ENCODE assay signal across 22 cellular contexts in the genomic region with DNA sequence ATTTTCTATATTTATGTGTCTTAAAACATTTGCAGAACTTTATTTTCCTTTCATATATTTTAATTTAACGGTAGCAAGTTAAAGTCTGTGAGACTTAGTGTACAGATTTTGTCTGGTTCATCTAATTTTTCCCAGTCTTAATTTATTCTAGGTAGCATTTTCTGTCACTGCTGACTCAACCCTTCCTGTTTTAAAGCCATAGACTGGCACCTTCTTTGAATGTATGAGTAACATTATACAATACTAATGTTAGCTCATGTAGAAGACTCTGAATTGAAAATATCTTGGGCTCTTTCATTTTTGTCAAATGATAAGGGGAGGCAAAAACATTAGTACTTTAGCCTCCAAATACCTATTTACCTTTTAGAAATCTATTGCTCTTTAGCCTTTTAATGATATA. TPM values are rescaled to one million over a fixed set of nuclear protein-coding genes. Genes with fewer than 3 reads are reported as not detected.
DNase-seq lines count a peak whose midpoint lies in the region; ATAC-seq and TF ChIP-seq lines count a peak whose summit lies in the region.
"Had no signal": no experiment of that assay in that cellular context is flagged by ENCODE, and none has a peak within 500 bp of the region (broad histone marks: within the 10 kb centered on the region; RNA-seq: fewer than 3 reads in every experiment).

No MANE protein-coding gene starts in this region.

- H3K9ac ChIP-seq in GM23248 (no peak overlapping the region), mesendoderm (ENCODE audit: low read length) (no peak overlapping the region)
- H3K9ac ChIP-seq: BLaER1 had no signal

- H3K27me3 ChIP-seq in GM23248 (replicated peaks; ENCODE audit: insufficient read depth) = no peaks in the 10 kb centered on the region
- no peaks in the 10 kb centered on the region for H3K27me3 ChIP-seq in mesendoderm (ENCODE audit: insufficient read depth, low read length, poor library complexity)
- H3K27me3 ChIP-seq: BLaER1 had no signal

- no peaks in the 10 kb centered on the region for H3K79me1 ChIP-seq in mesendoderm (ENCODE audit: low read length)

- CTCF ChIA-PET in activated CD8-positive, alpha-beta T cell treated with anti-CD3 and anti-CD28 coated beads for 36 hours (lab: Charles Lee) = interaction anchor here (1.4 kb wide), 1 partner anchor 27 kb away, joined by 3 read pairs; no protein-coding TSS in a partner anchor
- CTCF ChIA-PET in activated CD8-positive, alpha-beta T cell treated with anti-CD3 and anti-CD28 coated beads, Interleukin-2, amount 10 ng/mL, durations not matched to agents 7 days and 5 days (lab: Charles Lee) = no interaction called here

- POLR2A ChIA-PET in activated CD8-positive, alpha-beta T cell treated with anti-CD3 and anti-CD28 coated beads for 36 hours (lab: Charles Lee) = no interaction called here
- POLR2A ChIA-PET in activated CD8-positive, alpha-beta T cell treated with anti-CD3 and anti-CD28 coated beads, Interleukin-2, amount 10 ng/mL, durations not matched to agents 7 days and 5 days (lab: Charles Lee) = no interaction called here

- H3K9me3 Mint-ChIP-seq in activated CD8-positive, alpha-beta T cell treated with anti-CD3 and anti-CD28 coated beads for 36 hours = no peaks in the 10 kb centered on the region
- no peaks in the 10 kb centered on the region for H3K9me3 Mint-ChIP-seq in activated CD8-positive, alpha-beta T cell treated with anti-CD3 and anti-CD28 coated beads, Interleukin-2, amount 10 ng/mL, durations not matched to agents 7 days and 5 days (ENCODE audit: insufficient read depth)
- no peaks in the 10 kb centered on the region for H3K9me3 Mint-ChIP-seq in central memory CD8-positive, alpha-beta T cell
- H3K9me3 Mint-ChIP-seq: CD4-positive, CD25-positive, alpha-beta regulatory T cell; HFFc6 had no signal

- H2BK15ac ChIP-seq in mesendoderm (replicated peaks; ENCODE audit: low read depth) = no peak overlapping the region

- H2BK5ac ChIP-seq in mesendoderm (ENCODE audit: low read length) = no peak overlapping the region

- H3F3A ChIP-seq in GM23248 (ENCODE audit: insufficient read depth) = no peaks in the 10 kb centered on the region

- H3K4me3 ChIP-seq in GM23248 = no peak overlapping the region
- H3K4me3 ChIP-seq in mesendoderm (ENCODE audit: low read length) = no peak overlapping the region
- H3K4me3 ChIP-seq: BLaER1, HAP-1 had no signal

- H3K23ac ChIP-seq in mesendoderm (ENCODE audit: low read length) = no peak overlapping the region

- no peak overlapping the region for H3K27ac Mint-ChIP-seq in activated CD8-positive, alpha-beta T cell treated with anti-CD3 and anti-CD28 coated beads for 36 hours
- H3K27ac Mint-ChIP-seq in activated CD8-positive, alpha-beta T cell treated with anti-CD3 and anti-CD28 coated beads, Interleukin-2, amount 10 ng/mL, durations not matched to agents 7 days and 5 days = no peak overlapping the region
- H3K27ac Mint-ChIP-seq in central memory CD8-positive, alpha-beta T cell (ENCODE audit: low read depth) = no peak overlapping the region
- H3K27ac Mint-ChIP-seq: HFFc6 had no signal

- H2BK120ac ChIP-seq in mesendoderm (ENCODE audit: low read depth, low read length) = no peak overlapping the region

- no peak overlapping the region for H4K8ac ChIP-seq in mesendoderm (ENCODE audit: low read depth, low read length)

- H3K56ac ChIP-seq in mesendoderm (ENCODE audit: low read length) = no peak overlapping the region

- no peak for DNase-seq in activated CD8-positive, alpha-beta T cell treated with anti-CD3 and anti-CD28 coated beads for 36 hours
- DNase-seq in activated CD8-positive, alpha-beta T cell treated with anti-CD3 and anti-CD28 coated beads, Interleukin-2, amount 10 ng/mL, durations not matched to agents 7 days and 5 days = no peak
- DNase-seq in GM23248 (peak; percentile 12), kidney tubule cell (ENCODE audit: low spot score) (peak; percentile 4), mesendoderm (no peak), posterior vena cava (ENCODE audit: low spot score) (no peak), DMS53 treated with DMSO at 0.1 percent for 48 hours (lab: John Stamatoyannopoulos, UW; ENCODE audit: unreplicated experiment) (no peak)
- DNase-seq in central memory CD8-positive, alpha-beta T cell (ENCODE audit: low spot score in 2 of 2) = no peak
- DNase-seq: DMS153, GOT3, HFFc6, KBM-7, MV-4-11, NCI-H1105, NCI-H2029, NCI-H446, NCI-H524 treated with DMSO at 0.1 percent for 48 hours, NCI-H774, SIG-M5 had no signal

- ATAC-seq in activated CD8-positive, alpha-beta T cell treated with anti-CD3 and anti-CD28 coated beads for 36 hours = peak; percentile 70
- no peak for ATAC-seq in activated CD8-positive, alpha-beta T cell treated with anti-CD3 and anti-CD28 coated beads, Interleukin-2, amount 10 ng/mL, durations not matched to agents 7 days and 5 days
- peak; percentile 28 for ATAC-seq in central memory CD8-positive, alpha-beta T cell (replicated peaks; ENCODE audit: extremely low read depth, poor library complexity, severe bottlenecking)

- H3K4me1 Mint-ChIP-seq in activated CD8-positive, alpha-beta T cell treated with anti-CD3 and anti-CD28 coated beads for 36 hours (ENCODE audit: low read depth) = peaks cover 8% of the 10 kb centered on the region
- no peaks in the 10 kb centered on the region for H3K4me1 Mint-ChIP-seq in activated CD8-positive, alpha-beta T cell treated with anti-CD3 and anti-CD28 coated beads, Interleukin-2, amount 10 ng/mL, durations not matched to agents 7 days and 5 days (ENCODE audit: low read depth)
- no peaks in the 10 kb centered on the region for H3K4me1 Mint-ChIP-seq in central memory CD8-positive, alpha-beta T cell

- intact Hi-C loops in activated CD8-positive, alpha-beta T cell treated with anti-CD3 and anti-CD28 coated beads for 36 hours (cut with micrococcal nuclease) = no loop called here
- intact Hi-C loops in posterior vena cava (cut with DNase I) = no loop called here

- H2AK5ac ChIP-seq in mesendoderm (ENCODE audit: low read length) = no peak overlapping the region

- H3K79me2 ChIP-seq in GM23248 (ENCODE audit: insufficient read depth) = no peaks in the 10 kb centered on the region
- H3K79me2 ChIP-seq in mesendoderm (ENCODE audit: control insufficient read depth, insufficient read depth, low read length) = no peaks in the 10 kb centered on the region

- H3K4me2 ChIP-seq in GM23248 (ENCODE audit: unreplicated experiment) (no peak overlapping the region), mesendoderm (ENCODE audit: low read length) (no peak overlapping the region)
- H3K4me2 ChIP-seq: BLaER1 had no signal

- no peak overlapping the region for H2AFZ ChIP-seq in GM23248

- H4K5ac ChIP-seq in mesendoderm (ENCODE audit: low read length) = no peak overlapping the region

- no peaks in the 10 kb centered on the region for H4K20me1 ChIP-seq in GM23248 (ENCODE audit: insufficient read depth)
- H4K20me1 ChIP-seq: BLaER1 had no signal

- no peak overlapping the region for H3K4me3 Mint-ChIP-seq in activated CD8-positive, alpha-beta T cell treated with anti-CD3 and anti-CD28 coated beads for 36 hours
- H3K4me3 Mint-ChIP-seq in activated CD8-positive, alpha-beta T cell treated with anti-CD3 and anti-CD28 coated beads, Interleukin-2, amount 10 ng/mL, durations not matched to agents 7 days and 5 days = no peak overlapping the region
- H3K4me3 Mint-ChIP-seq in central memory CD8-positive, alpha-beta T cell = no peak overlapping the region
- H3K4me3 Mint-ChIP-seq: CD4-positive, CD25-positive, alpha-beta regulatory T cell; HFFc6 had no signal

- peaks cover 14% of the 10 kb centered on the region for H3K36me3 ChIP-seq in GM23248 (ENCODE audit: low read depth)
- H3K36me3 ChIP-seq in mesendoderm (ENCODE audit: control insufficient read depth, insufficient read depth, low read length) = no peaks in the 10 kb centered on the region
- H3K36me3 ChIP-seq: HAP-1 had no signal

- H3K4me1 ChIP-seq in GM23248 (ENCODE audit: insufficient read depth) (no peaks in the 10 kb centered on the region), mesendoderm (ENCODE audit: control insufficient read depth, low read depth, low read length) (no peaks in the 10 kb centered on the region)
- H3K4me1 ChIP-seq: BLaER1, HAP-1 had no signal

- TF ChIP-seq CTCF in activated CD8-positive, alpha-beta T cell treated with anti-CD3 and anti-CD28 coated beads for 36 hours (IDR thresholded peaks at IDR 0.05) = no peak

- H3K9me2 ChIP-seq in GM23248 (ENCODE audit: insufficient read depth) = no peaks in the 10 kb centered on the region

- no peaks in the 10 kb centered on the region for H3K27me3 Mint-ChIP-seq in activated CD8-positive, alpha-beta T cell treated with anti-CD3 and anti-CD28 coated beads for 36 hours
- H3K27me3 Mint-ChIP-seq in activated CD8-positive, alpha-beta T cell treated with anti-CD3 and anti-CD28 coated beads, Interleukin-2, amount 10 ng/mL, durations not matched to agents 7 days and 5 days (ENCODE audit: low read depth) = no peaks in the 10 kb centered on the region
- no peaks in the 10 kb centered on the region for H3K27me3 Mint-ChIP-seq in central memory CD8-positive, alpha-beta T cell
- H3K27me3 Mint-ChIP-seq: CD4-positive, CD25-positive, alpha-beta regulatory T cell had no signal

- WGBS in GM23248 (ENCODE audit: low coverage in 1 of 2, low lambda C conversion rate in 2 of 2, missing lambda C conversion rate in 2 of 2), 2 experiments = 96 to 100% methylated on average over 1 of the region's 1 CpG
- no CpG with 5 or more reads among the region's 1 CpG for WGBS in mesendoderm (ENCODE audit: extremely low coverage, insufficient coverage, low lambda C conversion rate)

- no peaks in the 10 kb centered on the region for H3K9me3 ChIP-seq in GM23248 (ENCODE audit: low read depth)
- H3K9me3 ChIP-seq: BLaER1, HAP-1 had no signal

- H3K4ac ChIP-seq in mesendoderm (ENCODE audit: low read depth, low read length) = no peak overlapping the region

- no peak overlapping the region for H3K18ac ChIP-seq in mesendoderm (ENCODE audit: low read length)

- H3K27ac ChIP-seq in GM23248 = no peak overlapping the region
- no peak overlapping the region for H3K27ac ChIP-seq in mesendoderm (ENCODE audit: low read depth, low read length)
- H3K27ac ChIP-seq: BLaER1 had no signal

- H3K36me3 Mint-ChIP-seq in activated CD8-positive, alpha-beta T cell treated with anti-CD3 and anti-CD28 coated beads for 36 hours (ENCODE audit: low read depth) = peaks cover 7% of the 10 kb centered on the region
- peaks cover 29% of the 10 kb centered on the region for H3K36me3 Mint-ChIP-seq in activated CD8-positive, alpha-beta T cell treated with anti-CD3 and anti-CD28 coated beads, Interleukin-2, amount 10 ng/mL, durations not matched to agents 7 days and 5 days (ENCODE audit: low read depth)
- peaks cover 28% of the 10 kb centered on the region for H3K36me3 Mint-ChIP-seq in central memory CD8-positive, alpha-beta T cell (ENCODE audit: insufficient read depth)

- in situ Hi-C loops in GM23248 (cut with MboI) = no loop called here

RNA-seq across cellular contexts. Expression of a gene that starts 43.6 kb away (rescaled TPM):
- total RNA-seq in activated CD8-positive, alpha-beta T cell treated with anti-CD3 and anti-CD28 coated beads for 36 hours = 10 to 100 TPM; 17.9 to 19.0 TPM
- total RNA-seq in activated CD8-positive, alpha-beta T cell treated with anti-CD3 and anti-CD28 coated beads, Interleukin-2, amount 10 ng/mL, durations not matched to agents 7 days and 5 days = 10 to 100 TPM; 34.0 to 35.4 TPM
- total RNA-seq in GM23248 (2014; rRNA removed; shearing (Covaris generic)) = 41.7 and 62.7 TPM in 2 replicates
- polyA plus RNA-seq in GM23248 (2016; fragmentation: Nextera tagmentation; extraction: Ambion mirVana) = 8.3 and 9.8 TPM in 2 replicates
- 10.1 TPM for polyA plus RNA-seq in mesendoderm (2013, experiment 1 of 2)
- 9.9 TPM for polyA plus RNA-seq in mesendoderm (2013, experiment 2 of 2)
- 10 to 100 TPM; 58.7 to 67.7 TPM for total RNA-seq in posterior vena cava

Comparison
In these comparisons a context has a peak if more than half of its experiments do, and no peak if none do; other contexts are left out.
1. DNase-seq: peak in GM23248 (single experiment) and kidney tubule cell (single experiment); none in activated CD8-positive, alpha-beta T cell treated with anti-CD3 and anti-CD28 coated beads for 36 hours (single experiment), activated CD8-positive, alpha-beta T cell treated with anti-CD3 and anti-CD28 coated beads, Interleukin-2, amount 10 ng/mL, durations not matched to agents 7 days and 5 days (single experiment), central memory CD8-positive, alpha-beta T cell (0 of 2), mesendoderm (single experiment), posterior vena cava (single experiment) and DMS53 treated with DMSO at 0.1 percent for 48 hours (single experiment).